23 cellular contexts compared by ENCODE assay signal in genomic region chr16:72721981-72722380, GRCh38.
DNase-seq lines count a peak whose midpoint lies in the region; ATAC-seq and TF ChIP-seq lines count a peak whose summit lies in the region.
"Had no signal": no experiment of that assay in that cellular context is flagged by ENCODE, and none has a peak within 500 bp of the region (broad histone marks: within the 10 kb centered on the region; RNA-seq: fewer than 3 reads in every experiment).

No MANE protein-coding gene starts in this region.

- peaks cover 10% of the 10 kb centered on the region for H3K4me1 Mint-ChIP-seq in HFFc6 (ENCODE audit: low read depth)
- H3K4me1 Mint-ChIP-seq in neural progenitor cell = peaks cover 26% of the 10 kb centered on the region
- no peaks in the 10 kb centered on the region for H3K4me1 Mint-ChIP-seq in natural killer cell treated with Interleukin-12 subunit alpha and Interleukin-12 subunit beta and Interleukin-15 and Interleukin-18, amount 100 ng/mL, for 72 hours (ENCODE audit: low read depth in 2 of 2)
- no peaks in the 10 kb centered on the region for H3K4me1 Mint-ChIP-seq in immature natural killer cell
- H3K4me1 Mint-ChIP-seq: activated CD4-positive, alpha-beta T cell treated with anti-CD3 and anti-CD28 coated beads, Interleukin-2, amount 10 ng/mL, durations not matched to agents 7 days and 5 days; activated naive CD4-positive, alpha-beta T cell treated with anti-CD3 and anti-CD28 coated beads, Interleukin-2, amount 10 ng/mL, durations not matched to agents 7 days and 5 days; natural killer cell had no signal

- no peaks in the 10 kb centered on the region for H3F3A ChIP-seq in neural progenitor cell (ENCODE audit: low read depth)

- H3K36me3 Mint-ChIP-seq in HFFc6 (ENCODE audit: low read depth) (no peaks in the 10 kb centered on the region), neural progenitor cell (peaks cover under 1% of the 10 kb centered on the region), immature natural killer cell (peaks cover 0 to 5% (median 0%) of the 10 kb centered on the region in 3 donors)
- no peaks in the 10 kb centered on the region for H3K36me3 Mint-ChIP-seq in natural killer cell treated with Interleukin-12 subunit alpha and Interleukin-12 subunit beta and Interleukin-15 and Interleukin-18, amount 100 ng/mL, for 72 hours
- H3K36me3 Mint-ChIP-seq: activated naive CD4-positive, alpha-beta T cell treated with anti-CD3 and anti-CD28 coated beads, Interleukin-2, amount 10 ng/mL, durations not matched to agents 7 days and 5 days; natural killer cell had no signal

- H3K27me3 Mint-ChIP-seq in HFFc6 (ENCODE audit: insufficient read depth) (no peaks in the 10 kb centered on the region), neural progenitor cell (ENCODE audit: insufficient read depth, low read depth) (no peaks in the 10 kb centered on the region), immature natural killer cell (ENCODE audit: low read depth in 3 of 3) (peaks cover 0 to 6% (median 0%) of the 10 kb centered on the region in 3 donors)
- H3K27me3 Mint-ChIP-seq in natural killer cell treated with Interleukin-12 subunit alpha and Interleukin-12 subunit beta and Interleukin-15 and Interleukin-18, amount 100 ng/mL, for 72 hours = no peaks in the 10 kb centered on the region
- H3K27me3 Mint-ChIP-seq: activated CD4-positive, alpha-beta T cell treated with anti-CD3 and anti-CD28 coated beads, Interleukin-2, amount 10 ng/mL, durations not matched to agents 7 days and 5 days; activated naive CD4-positive, alpha-beta T cell treated with anti-CD3 and anti-CD28 coated beads, Interleukin-2, amount 10 ng/mL, durations not matched to agents 7 days and 5 days had no signal

- H3K27ac Mint-ChIP-seq in HFFc6 (no peak overlapping the region), neural progenitor cell (peak overlapping the region; percentile 90), immature natural killer cell (no peak overlapping the region)
- H3K27ac Mint-ChIP-seq in natural killer cell treated with Interleukin-12 subunit alpha and Interleukin-12 subunit beta and Interleukin-15 and Interleukin-18, amount 100 ng/mL, for 72 hours = no peak overlapping the region
- H3K27ac Mint-ChIP-seq: activated CD4-positive, alpha-beta T cell treated with anti-CD3 and anti-CD28 coated beads, Interleukin-2, amount 10 ng/mL, durations not matched to agents 7 days and 5 days; activated naive CD4-positive, alpha-beta T cell treated with anti-CD3 and anti-CD28 coated beads, Interleukin-2, amount 10 ng/mL, durations not matched to agents 7 days and 5 days; natural killer cell had no signal

- H4K20me1 ChIP-seq in neural progenitor cell (ENCODE audit: low read depth) = peaks cover 3% of the 10 kb centered on the region

- no peak for DNase-seq in HFFc6
- peak; percentile 79 for DNase-seq in NCI-H146 (lab: John Stamatoyannopoulos, UW)
- DNase-seq in SK-MEL-5 (ENCODE audit: low read depth, low spot score) = peak; percentile 35
- DNase-seq in neural progenitor cell (ENCODE audit: low spot score) = peak; percentile 8
- no peak for DNase-seq in natural killer cell treated with Interleukin-12 subunit alpha and Interleukin-12 subunit beta and Interleukin-15 and Interleukin-18, amount 100 ng/mL, for 72 hours (ENCODE audit: low spot score)
- no peak for DNase-seq in immature natural killer cell
- DNase-seq in NCI-H510A treated with DMSO at 0.1 percent for 48 hours (lab: John Stamatoyannopoulos, UW) = no peak
- DNase-seq: activated CD4-positive, alpha-beta T cell treated with anti-CD3 and anti-CD28 coated beads, Interleukin-2, amount 10 ng/mL, durations not matched to agents 7 days and 5 days; activated naive CD4-positive, alpha-beta T cell treated with anti-CD3 and anti-CD28 coated beads, Interleukin-2, amount 10 ng/mL, durations not matched to agents 7 days and 5 days; activated T-cell treated with anti-CD3 and anti-CD28 coated beads, Interleukin-2, amount 50 U/mL, for 48 hours; amniotic stem cell; colonic mucosa; DMS 273 treated with DMSO at 0.1 percent for 48 hours; MM.1S; natural killer cell; NCI-H187 treated with DMSO at 0.1 percent for 48 hours; NCI-H526; right lobe of liver; SK-N-SH; stimulated activated naive CD8-positive, alpha-beta T cell treated with anti-CD3 and anti-CD28 coated beads, Interleukin-15, Interleukin-2, amounts not matched to agents 100 U/mL and 50 U/mL, for 24 hours had no signal

- H3K27me3 ChIP-seq in neural progenitor cell = no peaks in the 10 kb centered on the region
- H3K27me3 ChIP-seq: colonic mucosa, esophagus muscularis mucosa, right lobe of liver had no signal

- in situ Hi-C loops in SK-MEL-5 (cut with HindIII; ENCODE audit: low pct_unique_long_range_greater_than_20kb, low sequenced_read_pairs) = no loop called here

- 0 out of 2 replicates have a peak, but pooled peaks have one; percentile 17 for TF ChIP-seq CTCF in HFFc6 (IDR thresholded peaks at IDR 0.05)
- no peak for TF ChIP-seq CTCF in neural progenitor cell (IDR thresholded peaks at IDR 0.05)

- ATAC-seq in natural killer cell treated with Interleukin-12 subunit alpha and Interleukin-12 subunit beta and Interleukin-15 and Interleukin-18, amount 100 ng/mL, for 72 hours = no peak
- ATAC-seq: natural killer cell; right lobe of liver; stimulated activated naive CD8-positive, alpha-beta T cell treated with anti-CD3 and anti-CD28 coated beads, Interleukin-15, Interleukin-2, amounts not matched to agents 100 U/mL and 50 U/mL, for 24 hours had no signal

- H3K4me3 Mint-ChIP-seq in HFFc6 (no peak overlapping the region), neural progenitor cell (no peak overlapping the region), immature natural killer cell (no peak overlapping the region)
- no peak overlapping the region for H3K4me3 Mint-ChIP-seq in natural killer cell treated with Interleukin-12 subunit alpha and Interleukin-12 subunit beta and Interleukin-15 and Interleukin-18, amount 100 ng/mL, for 72 hours
- H3K4me3 Mint-ChIP-seq: activated CD4-positive, alpha-beta T cell treated with anti-CD3 and anti-CD28 coated beads, Interleukin-2, amount 10 ng/mL, durations not matched to agents 7 days and 5 days; activated naive CD4-positive, alpha-beta T cell treated with anti-CD3 and anti-CD28 coated beads, Interleukin-2, amount 10 ng/mL, durations not matched to agents 7 days and 5 days; natural killer cell had no signal

- no peak overlapping the region for H3K27ac ChIP-seq in neural progenitor cell
- H3K27ac ChIP-seq: colonic mucosa, esophagus muscularis mucosa, right lobe of liver, RWPE1, thoracic aorta had no signal

- no peak overlapping the region for H2AFZ ChIP-seq in neural progenitor cell (replicated peaks)

- peak overlapping the region; percentile 39 for H3K4me2 ChIP-seq in neural progenitor cell
- H3K4me2 ChIP-seq: SK-N-SH had no signal

- H3K9me3 Mint-ChIP-seq in HFFc6 (no peaks in the 10 kb centered on the region), neural progenitor cell (no peaks in the 10 kb centered on the region), immature natural killer cell (no peaks in the 10 kb centered on the region)
- no peaks in the 10 kb centered on the region for H3K9me3 Mint-ChIP-seq in natural killer cell treated with Interleukin-12 subunit alpha and Interleukin-12 subunit beta and Interleukin-15 and Interleukin-18, amount 100 ng/mL, for 72 hours
- H3K9me3 Mint-ChIP-seq: activated CD4-positive, alpha-beta T cell treated with anti-CD3 and anti-CD28 coated beads, Interleukin-2, amount 10 ng/mL, durations not matched to agents 7 days and 5 days; activated naive CD4-positive, alpha-beta T cell treated with anti-CD3 and anti-CD28 coated beads, Interleukin-2, amount 10 ng/mL, durations not matched to agents 7 days and 5 days had no signal

- no peaks in the 10 kb centered on the region for H3K79me2 ChIP-seq in neural progenitor cell (ENCODE audit: low read depth)

- H3K36me3 ChIP-seq in neural progenitor cell = no peaks in the 10 kb centered on the region
- H3K36me3 ChIP-seq: colonic mucosa, esophagus muscularis mucosa, right lobe of liver, thoracic aorta had no signal

- no peak overlapping the region for H3K4me3 ChIP-seq in neural progenitor cell
- H3K4me3 ChIP-seq: colonic mucosa, esophagus muscularis mucosa, right lobe of liver, thoracic aorta had no signal

- no peak overlapping the region for H3K9ac ChIP-seq in neural progenitor cell
- H3K9ac ChIP-seq: SK-N-SH had no signal

- no peaks in the 10 kb centered on the region for H3K9me3 ChIP-seq in neural progenitor cell (ENCODE audit: low read depth)
- H3K9me3 ChIP-seq: colonic mucosa, esophagus muscularis mucosa, right lobe of liver, SK-N-SH, thoracic aorta had no signal

- H3K4me1 ChIP-seq in neural progenitor cell = peaks cover 25% of the 10 kb centered on the region
- H3K4me1 ChIP-seq: colonic mucosa, esophagus muscularis mucosa, right lobe of liver had no signal

Comparison
In these comparisons a context has a peak if more than half of its experiments do, and no peak if none do; other contexts are left out.
1. DNase-seq: peak in NCI-H146 (single experiment), SK-MEL-5 (single experiment) and neural progenitor cell (single experiment); none in HFFc6 (single experiment), natural killer cell treated with Interleukin-12 subunit alpha and Interleukin-12 subunit beta and Interleukin-15 and Interleukin-18, amount 100 ng/mL, for 72 hours (single experiment), immature natural killer cell (0 of 3) and NCI-H510A treated with DMSO at 0.1 percent for 48 hours (single experiment).